8 cellular contexts compared by ENCODE assay signal in genomic region chr12:65685514-65685913, GRCh38.
DNase-seq lines count a peak whose midpoint lies in the region; FAIRE-seq and TF ChIP-seq lines count a peak whose summit lies in the region.

No MANE protein-coding gene starts in this region.

- no peak overlapping the region for H3K4me3 ChIP-seq in H1 (ENCODE audit: extremely low read depth in 1 of 4, insufficient read depth in 2 of 4, low read depth in 3 of 4, low read length in 4 of 4)
- no peak overlapping the region for H3K4me3 ChIP-seq in osteoblast (ENCODE audit: insufficient read depth, low read length)
- no peak overlapping the region for H3K4me3 ChIP-seq in lower leg skin (ENCODE audit: low read depth, poor library complexity, severe bottlenecking)

- H3K27me3 ChIP-seq in H1 (replicated peaks in 1 of 4; ENCODE audit: control insufficient read depth in 3 of 4, extremely low read depth in 1 of 4, insufficient read depth in 3 of 4, low read length in 3 of 4) (no peaks in the 10 kb centered on the region), osteoblast (ENCODE audit: insufficient read depth, low read length) (no peaks in the 10 kb centered on the region)

- H2AK5ac ChIP-seq in H1 (ENCODE audit: low read depth, low read length), result no peak overlapping the region

- H3K36me3 ChIP-seq in H1 (ENCODE audit: control insufficient read depth in 2 of 4, insufficient read depth in 4 of 4, low read length in 3 of 4) (no peaks in the 10 kb centered on the region), osteoblast (ENCODE audit: insufficient read depth, low read length) (no peaks in the 10 kb centered on the region)

- H2BK20ac ChIP-seq in H1 (ENCODE audit: low read length), result no peak overlapping the region

- H3K56ac ChIP-seq in H1 (replicated peaks; ENCODE audit: insufficient read length, low read depth, low read length), result no peak overlapping the region

- TF ChIP-seq EP300 in H1 (IDR thresholded peaks at IDR 0.05; ENCODE audit: borderline replicate concordance in 1 of 2, low read depth in 2 of 2, low read length in 2 of 2), result no peak

- H3K4me2 ChIP-seq in H1 (ENCODE audit: insufficient read depth in 1 of 2, low read depth in 2 of 2, low read length in 2 of 2) (no peak overlapping the region), osteoblast (ENCODE audit: insufficient read depth, low read length) (no peak overlapping the region)

- no peak overlapping the region for H2BK120ac ChIP-seq in H1 (replicated peaks; ENCODE audit: low read depth, low read length)

- H3K79me1 ChIP-seq in H1 (ENCODE audit: low read depth, low read length), result no peaks in the 10 kb centered on the region

- intact Hi-C loops in lower leg skin (cut with DNase I; ENCODE audit: low total_unique reads), result no loop called here

- H3K27ac ChIP-seq in H1 (ENCODE audit: low read depth, low read length), result no peak overlapping the region
- peak overlapping the region; percentile 7 for H3K27ac ChIP-seq in osteoblast (ENCODE audit: low read depth, low read length)

- H3K9ac ChIP-seq in H1 (replicated peaks in 1 of 4; ENCODE audit: extremely low read depth in 1 of 4, low read depth in 3 of 4, low read length in 3 of 4), result no peak overlapping the region

- H4K91ac ChIP-seq in H1 (replicated peaks; ENCODE audit: insufficient read length, low read length), result no peak overlapping the region

- no peaks in the 10 kb centered on the region for H3K4me1 ChIP-seq in H1 (replicated peaks in 1 of 4; ENCODE audit: control insufficient read depth in 3 of 4, insufficient read depth in 4 of 4, low read length in 3 of 4)
- peaks cover under 1% of the 10 kb centered on the region for H3K4me1 ChIP-seq in osteoblast (ENCODE audit: insufficient read depth, low read length)

- no peaks in the 10 kb centered on the region for H4K20me1 ChIP-seq in H1 (replicated peaks in 1 of 2; ENCODE audit: control insufficient read depth in 1 of 2, insufficient read depth in 2 of 2, low read length in 2 of 2)
- no peaks in the 10 kb centered on the region for H4K20me1 ChIP-seq in osteoblast (ENCODE audit: insufficient read depth, low read length)

- no peak overlapping the region for H2BK15ac ChIP-seq in H1 (ENCODE audit: low read length)

- peak; percentile 21 for TF ChIP-seq CTCF in GM10266 (IDR thresholded peaks at IDR 0.05; ENCODE audit: control insufficient read depth, insufficient read depth, low read depth, missing control alignments)
- TF ChIP-seq CTCF in H1 (IDR thresholded peaks at IDR 0.05; ENCODE audit: control extremely low read depth in 1 of 3, insufficient read depth in 1 of 3, low read depth in 1 of 3, low read length in 3 of 3), result peak in 2 of 3 experiments; percentile 40 to 60; a peak in 2 of 4 replicates
- TF ChIP-seq CTCF in osteoblast (IDR thresholded peaks at IDR 0.05; ENCODE audit: extremely low read depth, low read depth, low read length), result peak; percentile 69
- no peak for TF ChIP-seq CTCF in lower leg skin (IDR thresholded peaks at IDR 0.05)

- no peak overlapping the region for H3K23ac ChIP-seq in H1 (ENCODE audit: insufficient read length)

- H2AFZ ChIP-seq in H1 (ENCODE audit: low read length) (no peak overlapping the region), osteoblast (ENCODE audit: low read length) (peak overlapping the region; percentile 20)

- H4K8ac ChIP-seq in H1 (ENCODE audit: extremely low read depth, insufficient read depth, low read length), result no peak overlapping the region

- POLR2A ChIA-PET in H1 (lab: Charles Lee; ENCODE audit: partially characterized antibody), result no interaction called here

- no peak overlapping the region for H4K5ac ChIP-seq in H1 (ENCODE audit: insufficient read length, low read depth, low read length)

- TF ChIP-seq RAD21 in H1 (IDR thresholded peaks at IDR 0.05 in 1 of 2, conservative IDR thresholded peaks at IDR 0.05 in 1 of 2; ENCODE audit: low read depth in 2 of 2, low read length in 2 of 2), result peak; percentile 57 to 71

- H3K14ac ChIP-seq in H1 (ENCODE audit: insufficient read length), result no peak overlapping the region

- 86% methylated on average over 4 of the region's 4 CpGs; no CpG with 5 or more reads in 1 of the 2 experiments for WGBS in H1 (ENCODE audit: extremely low coverage in 1 of 2, insufficient coverage in 1 of 2, insufficient read length in 1 of 2, insufficient replicate concordance in 2 of 2, low coverage in 1 of 2, low lambda C conversion rate in 2 of 2, missing lambda C conversion rate in 1 of 2), 2 experiments
- 63 to 72% methylated on average over 4 of the region's 4 CpGs for WGBS in lower leg skin, 2 donors

- no peak overlapping the region for H3K18ac ChIP-seq in H1 (ENCODE audit: extremely low read depth, low read length)

- H3K4ac ChIP-seq in H1 (replicated peaks; ENCODE audit: insufficient read length, low read depth, low read length), result no peak overlapping the region

- CTCF ChIA-PET in H1 (lab: Charles Lee; ENCODE audit: partially characterized antibody), result interaction anchor here (1.0 to 1.5 kb wide), 2 partner anchors 33 to 83 kb away, joined by 3 to 4 read pairs; no protein-coding TSS in a partner anchor

- no peak for TF ChIP-seq POLR2A in H1 (IDR thresholded peaks at IDR 0.05; ENCODE audit: control extremely low read depth in 1 of 2, low read depth in 2 of 2, low read length in 2 of 2)
- TF ChIP-seq POLR2A in lower leg skin (IDR thresholded peaks at IDR 0.05), result no peak

- no peak overlapping the region for H2BK12ac ChIP-seq in H1 (ENCODE audit: low read depth, low read length)

- H3K9me3 ChIP-seq in H1 (ENCODE audit: insufficient read depth in 2 of 2, low read depth in 1 of 2, low read length in 1 of 2) (no peaks in the 10 kb centered on the region), osteoblast (ENCODE audit: low read depth, low read length) (no peaks in the 10 kb centered on the region)

- DNase-seq in GM10266 (ENCODE audit: extremely low spot score) (peak; percentile 12), NAMALWA (ENCODE audit: low spot score) (peak; percentile 31), H1 (ENCODE audit: low read depth in 1 of 2, low spot score in 2 of 2) (no peak), osteoblast (ENCODE audit: insufficient read length, low spot score, missing footprints) (peak; percentile 38), lower leg skin (ENCODE audit: low spot score in 2 of 2) (no peak), NCI-H446 treated with DMSO at 0.1 percent for 48 hours (lab: John Stamatoyannopoulos, UW) (no peak), cerebellum (ENCODE audit: low spot score) (no peak)
- DNase-seq in central memory CD4-positive, alpha-beta T cell, result no peak

- no peaks in the 10 kb centered on the region for H3K23me2 ChIP-seq in H1 (ENCODE audit: low read depth, low read length)

- H2BK5ac ChIP-seq in H1 (ENCODE audit: low read depth, low read length), result no peak overlapping the region

- no peak for FAIRE-seq in H1 (lab: Jason Lieb, UNC)

- H3K79me2 ChIP-seq in H1 (ENCODE audit: control insufficient read depth in 1 of 2, insufficient read depth in 2 of 2, low read length in 2 of 2), result no peaks in the 10 kb centered on the region
- H3K79me2 ChIP-seq in osteoblast (ENCODE audit: insufficient read depth, low read length), result no peaks in the 10 kb centered on the region

TF ChIP-seq in H1, 55 proteins besides CTCF, POLR2A, EP300 and RAD21:
- TF ChIP-seq KDM4A (IDR thresholded peaks at IDR 0.05; ENCODE audit: low read depth, low read length, severe bottlenecking) (no peak), GABPA (IDR thresholded peaks at IDR 0.05; ENCODE audit: borderline replicate concordance, insufficient read depth, low read length) (no peak), E2F6 (IDR thresholded peaks at IDR 0.05) (no peak)

Comparison
In these comparisons a context has a peak if more than half of its experiments do, and no peak if none do; other contexts are left out.
1. DNase-seq: peak in GM10266 (single experiment), NAMALWA (single experiment) and osteoblast (single experiment); none in H1 (0 of 2), lower leg skin (0 of 2), NCI-H446 treated with DMSO at 0.1 percent for 48 hours (single experiment), cerebellum (single experiment) and central memory CD4-positive, alpha-beta T cell (single experiment).
2. CTCF ChIP-seq: peak in GM10266 (single experiment), H1 (2 of 3) and osteoblast (single experiment); none in lower leg skin (0 of 3).